In genomic region chr5:134438641-134439621, GRCh38 we compare ENCODE assay signal across 8 cellular contexts. TPM values are rescaled to one million over a fixed set of nuclear protein-coding genes. Genes with fewer than 3 reads are reported as not detected.
DNase-seq lines count a peak whose midpoint lies in the region; ATAC-seq and TF ChIP-seq lines count a peak whose summit lies in the region.

No MANE protein-coding gene starts in this region.

- no peak overlapping the region for H4K8ac ChIP-seq in neuronal stem cell (ENCODE audit: low read depth, low read length)

- H3K9ac ChIP-seq in fibroblast of lung (ENCODE audit: insufficient read depth, low read length), result peak overlapping the region; percentile 17
- no peak overlapping the region for H3K9ac ChIP-seq in neuronal stem cell (ENCODE audit: low read depth, low read length, poor library complexity)

- H3K18ac ChIP-seq in neuronal stem cell (ENCODE audit: low read length), result peak overlapping the region; percentile 23

- H3K14ac ChIP-seq in neuronal stem cell (ENCODE audit: low read length), result no peak overlapping the region

- H3K4me3 ChIP-seq in fibroblast of lung (replicated peaks in 1 of 4; ENCODE audit: control extremely low read depth in 1 of 4, insufficient read depth in 1 of 4, low read depth in 3 of 4, low read length in 4 of 4) (peak overlapping the region in 2 of 4 experiments; percentile 4 to 15), neuronal stem cell (ENCODE audit: low read length in 2 of 2) (no peak overlapping the region)

- H3K27me3 ChIP-seq in fibroblast of lung (ENCODE audit: control insufficient read depth, insufficient read depth, low read length), result no peaks in the 10 kb centered on the region
- peaks cover 0 to 17% (median 0%) of the 10 kb centered on the region in 3 experiments for H3K27me3 ChIP-seq in neuronal stem cell (ENCODE audit: control insufficient read depth in 3 of 3, insufficient read depth in 3 of 3, low read depth in 1 of 3, low read length in 3 of 3)

- no peak overlapping the region for H3K4ac ChIP-seq in neuronal stem cell (ENCODE audit: low read length)

- H2AK5ac ChIP-seq in neuronal stem cell (ENCODE audit: low read depth, low read length), result no peak overlapping the region

- H3K79me1 ChIP-seq in neuronal stem cell (ENCODE audit: low read depth, low read length), result no peaks in the 10 kb centered on the region

- H2BK12ac ChIP-seq in neuronal stem cell (ENCODE audit: low read length), result no peak overlapping the region

- TF ChIP-seq CTCF in fibroblast of lung (conservative IDR thresholded peaks at IDR 0.05 in 1 of 2, IDR thresholded peaks at IDR 0.05 in 1 of 2; ENCODE audit: low read depth in 1 of 2, low read length in 2 of 2), result no peak

- ATAC-seq in GM18867 (IDR thresholded peaks at IDR 0.05; ENCODE audit: unreplicated experiment), result no peak
- no peak for ATAC-seq in GM21825 (IDR thresholded peaks at IDR 0.05; ENCODE audit: unreplicated experiment)

- peak overlapping the region; percentile 25 for H2AFZ ChIP-seq in fibroblast of lung (ENCODE audit: low read length)
- H2AFZ ChIP-seq in neuronal stem cell (ENCODE audit: low read length), result no peak overlapping the region

- H3K36me3 ChIP-seq in fibroblast of lung (ENCODE audit: control insufficient read depth, insufficient read depth, low read length) (no peaks in the 10 kb centered on the region), neuronal stem cell (replicated peaks in 1 of 2; ENCODE audit: control insufficient read depth in 2 of 2, insufficient read depth in 2 of 2, low read length in 2 of 2) (no peaks in the 10 kb centered on the region)

- H3K4me2 ChIP-seq in fibroblast of lung (ENCODE audit: extremely low read depth, insufficient read depth, low read length), result peak overlapping the region; percentile 77
- H3K4me2 ChIP-seq in neuronal stem cell (ENCODE audit: insufficient read depth, low read length, poor library complexity, severe bottlenecking), result no peak overlapping the region

- H2BK5ac ChIP-seq in neuronal stem cell (ENCODE audit: low read length), result no peak overlapping the region

- DNase-seq in DMS153 treated with DMSO at 0.1 percent for 48 hours (lab: John Stamatoyannopoulos, UW; ENCODE audit: unreplicated experiment) (peak; percentile 45), NCI-H510A (lab: John Stamatoyannopoulos, UW) (peak; percentile 96), fibroblast of lung (ENCODE audit: low read depth in 2 of 2) (peak; percentile 96 to 98), neuronal stem cell (ENCODE audit: low spot score) (no peak), UCSD-AML1 (lab: John Stamatoyannopoulos, UW; ENCODE audit: unreplicated experiment) (no peak)
- no peak for DNase-seq in activated CD8-positive, alpha-beta memory T cell treated with anti-CD3 and anti-CD28 coated beads, Interleukin-2, amount 50 U/mL, for 4 hours

- no CpG with 5 or more reads among the region's 15 CpGs for WGBS in neuronal stem cell (ENCODE audit: extremely low coverage in 2 of 2, insufficient read length in 2 of 2, insufficient replicate concordance in 1 of 2), 2 donors

- peak overlapping the region; percentile 94 for H3K27ac ChIP-seq in fibroblast of lung (ENCODE audit: insufficient read depth, low read length)
- no peak overlapping the region for H3K27ac ChIP-seq in neuronal stem cell (replicated peaks; ENCODE audit: low read length)

- H2BK15ac ChIP-seq in neuronal stem cell (ENCODE audit: low read length), result no peak overlapping the region

- no peak overlapping the region for H4K91ac ChIP-seq in neuronal stem cell (ENCODE audit: low read depth, low read length, poor library complexity)

- H2BK120ac ChIP-seq in neuronal stem cell (ENCODE audit: low read depth, low read length), result no peak overlapping the region

- H3K23ac ChIP-seq in neuronal stem cell (ENCODE audit: low read depth, low read length, poor library complexity), result no peak overlapping the region

- no peaks in the 10 kb centered on the region for H4K20me1 ChIP-seq in fibroblast of lung (ENCODE audit: control insufficient read depth, extremely low read depth, insufficient read depth, low read length)

- no peaks in the 10 kb centered on the region for H3K79me2 ChIP-seq in fibroblast of lung (ENCODE audit: control insufficient read depth, insufficient read depth, low read length)

- H3K4me1 ChIP-seq in fibroblast of lung (ENCODE audit: control insufficient read depth, extremely low read depth, insufficient read depth, low read length) (peaks cover 37% of the 10 kb centered on the region), neuronal stem cell (ENCODE audit: control insufficient read depth in 2 of 2, insufficient read depth in 1 of 2, low read depth in 1 of 2, low read length in 2 of 2) (peaks cover 3 to 8% of the 10 kb centered on the region in 2 donors)

- H3K9me3 ChIP-seq in fibroblast of lung (ENCODE audit: control insufficient read depth, insufficient read depth, low read depth, low read length) (no peaks in the 10 kb centered on the region), neuronal stem cell (replicated peaks in 1 of 2; ENCODE audit: control insufficient read depth in 2 of 2, insufficient read depth in 1 of 2, low read depth in 1 of 2, low read length in 2 of 2) (no peaks in the 10 kb centered on the region)

RNA-seq across cellular contexts. Expression of gene CDKN2AIPNL, which starts 27.2 kb away (rescaled TPM):
- 24.4 and 49.2 TPM in 2 replicates for total RNA-seq in fibroblast of lung
- polyA plus RNA-seq in fibroblast of lung, result 13.6 and 23.2 TPM in 2 replicates
- polyA plus RNA-seq in fibroblast of lung (2012), result 16.0 and 29.0 TPM in 2 replicates
- 2.1 and 3.0 TPM in 2 replicates for polyA minus RNA-seq in fibroblast of lung (ENCODE audit: low replicate concordance)
- 58.5 TPM for polyA plus RNA-seq in neuronal stem cell (2013, experiment 1 of 2)
- polyA plus RNA-seq in neuronal stem cell (2013, experiment 2 of 2), result 58.2 TPM

Comparison
In these comparisons a context has a peak if more than half of its experiments do, and no peak if none do; other contexts are left out.
1. DNase-seq: peak in DMS153 treated with DMSO at 0.1 percent for 48 hours (single experiment), NCI-H510A (single experiment) and fibroblast of lung (2 of 2); none in neuronal stem cell (single experiment), UCSD-AML1 (single experiment) and activated CD8-positive, alpha-beta memory T cell treated with anti-CD3 and anti-CD28 coated beads, Interleukin-2, amount 50 U/mL, for 4 hours (single experiment).